21 cellular contexts compared by ENCODE assay signal in genomic region chr16:66381585-66382170, GRCh38. TPM values are rescaled to one million over a fixed set of nuclear protein-coding genes. Genes with fewer than 3 reads are reported as not detected.
DNase-seq lines count a peak whose midpoint lies in the region; ATAC-seq, FAIRE-seq and TF ChIP-seq lines count a peak whose summit lies in the region.
"Had no signal": no experiment of that assay in that cellular context is flagged by ENCODE, and none has a peak within 500 bp of the region (broad histone marks: within the 10 kb centered on the region; RNA-seq: fewer than 3 reads in every experiment).

No MANE protein-coding gene starts in this region.

- BruUV-seq in HCT116 (replicated peaks; lab: Mats Ljungman, UMichigan): no TSS peak
- no TSS peak for BruUV-seq in K562 (replicated peaks; lab: Mats Ljungman, UMichigan)
- no TSS peak for BruUV-seq in Caco-2 (replicated peaks; lab: Mats Ljungman, UMichigan)

- 4% methylated on average over 5 of the region's 5 CpGs for WGBS in K562 (ENCODE audit: insufficient coverage, low coverage, missing lambda C conversion rate)

- TF ChIP-seq RAD21 in HCT116 (IDR thresholded peaks at IDR 0.05; ENCODE audit: low read depth): no peak
- TF ChIP-seq RAD21 in K562 (CRISPR knock-in tag; conservative IDR thresholded peaks at IDR 0.05 in 1 of 2, IDR thresholded peaks at IDR 0.05 in 1 of 2): no peak

- no peak overlapping the region for H3K27ac Mint-ChIP-seq in Caco-2 (ENCODE audit: unreplicated experiment)
- H3K27ac Mint-ChIP-seq: activated CD4-positive, alpha-beta T cell treated with anti-CD3 and anti-CD28 coated beads for 36 hours; activated naive CD4-positive, alpha-beta T cell treated with anti-CD3 and anti-CD28 coated beads for 36 hours; memory B cell; neural progenitor cell had no signal

- no peak for ATAC-seq in HCT116
- no peak for ATAC-seq in K562
- ATAC-seq in gastrocnemius medialis: no peak
- ATAC-seq: activated CD4-positive, alpha-beta T cell treated with anti-CD3 and anti-CD28 coated beads for 36 hours had no signal

- H3K9me1 ChIP-seq in K562 (ENCODE audit: control insufficient read depth, insufficient read depth, low read length) (no peaks in the 10 kb centered on the region), keratinocyte (ENCODE audit: control insufficient read depth, extremely low read depth, insufficient read depth, low read length) (no peaks in the 10 kb centered on the region)

- H3K79me2 ChIP-seq in HCT116 (ENCODE audit: insufficient read depth, low read length) (no peaks in the 10 kb centered on the region), K562 (ENCODE audit: control insufficient read depth, insufficient read depth, low read length) (no peaks in the 10 kb centered on the region), keratinocyte (ENCODE audit: control insufficient read depth, insufficient read depth, low read length) (no peaks in the 10 kb centered on the region)

- H3K4me1 Mint-ChIP-seq in Caco-2 (ENCODE audit: low read depth, unreplicated experiment): peaks cover 16% of the 10 kb centered on the region
- H3K4me1 Mint-ChIP-seq: activated CD4-positive, alpha-beta T cell treated with anti-CD3 and anti-CD28 coated beads for 36 hours; memory B cell had no signal

- TF ChIP-seq POLR2A in HCT116 (IDR thresholded peaks at IDR 0.05; ENCODE audit: borderline replicate concordance, extremely low read depth, insufficient read depth, insufficient read length) (no peak), K562 (conservative IDR thresholded peaks at IDR 0.05) (no peak), gastrocnemius medialis (IDR thresholded peaks at IDR 0.05) (no peak)

- no peaks in the 10 kb centered on the region for H3K27me3 Mint-ChIP-seq in Caco-2 (ENCODE audit: insufficient read depth, unreplicated experiment)

- POLR2A ChIA-PET in HCT116 (lab: Charles Lee) (no interaction called here), K562 (lab: Yijun Ruan, JAX) (no interaction called here), Caco-2 (lab: Charles Lee) (no interaction called here)

- in situ Hi-C loops in K562 (cut with MboI): no loop called here
- in situ Hi-C loops in gastrocnemius medialis (cut with MboI; ENCODE audit: low sequenced_read_pairs in 4 of 4): no loop called here

- no peaks in the 10 kb centered on the region for H3K9me3 ChIP-seq in HCT116 (ENCODE audit: control insufficient read depth in 1 of 2, insufficient read depth in 1 of 2, low read depth in 1 of 2, low read length in 2 of 2)
- H3K9me3 ChIP-seq in K562 (replicated peaks; ENCODE audit: control insufficient read depth, insufficient read depth, low read depth, low read length): no peaks in the 10 kb centered on the region
- no peaks in the 10 kb centered on the region for H3K9me3 ChIP-seq in keratinocyte (ENCODE audit: control insufficient read depth, low read depth, low read length)
- H3K9me3 ChIP-seq in gastrocnemius medialis: no peaks in the 10 kb centered on the region
- H3K9me3 ChIP-seq in Caco-2: no peaks in the 10 kb centered on the region

- H3K4me3 ChIP-seq in HCT116 (replicated peaks in 1 of 2; ENCODE audit: low read depth in 1 of 2, low read length in 2 of 2) (peak overlapping the region in 1 of 2 experiments; percentile 29; a peak in 1 of 4 replicates), K562 (no peak overlapping the region), keratinocyte (ENCODE audit: control insufficient read depth in 2 of 3, extremely low read depth in 1 of 3, insufficient read depth in 2 of 3, low read depth in 1 of 3, low read length in 3 of 3) (no peak overlapping the region), gastrocnemius medialis (no peak overlapping the region), Caco-2 (ENCODE audit: low read depth, low read length) (no peak overlapping the region)
- H3K4me3 ChIP-seq: neural progenitor cell had no signal

- H3K9me2 ChIP-seq in HCT116 (ENCODE audit: insufficient read depth): no peaks in the 10 kb centered on the region

- H3K4me1 ChIP-seq in HCT116 (ENCODE audit: control insufficient read depth in 1 of 2, insufficient read depth in 2 of 2, low read length in 2 of 2) (peaks cover 23 to 25% of the 10 kb centered on the region in 2 experiments), K562 (replicated peaks in 1 of 2; ENCODE audit: control insufficient read depth in 2 of 2, insufficient read depth in 2 of 2, low read length in 2 of 2) (no peaks in the 10 kb centered on the region; a peak in 1 of 5 replicates), keratinocyte (ENCODE audit: control insufficient read depth, extremely low read depth, insufficient read depth, low read length) (peaks cover 28% of the 10 kb centered on the region), gastrocnemius medialis (peaks cover 0 to 10% of the 10 kb centered on the region in 2 donors), Caco-2 (peaks cover 30% of the 10 kb centered on the region)
- H3K4me1 ChIP-seq: neural progenitor cell had no signal

- TF ChIP-seq CTCF in HCT116 (IDR thresholded peaks at IDR 0.05 in 2 of 3, conservative IDR thresholded peaks at IDR 0.05 in 1 of 3; ENCODE audit: borderline replicate concordance in 1 of 3, insufficient read depth in 1 of 3, low read depth in 2 of 3, low read length in 2 of 3): no peak
- peak in 1 of 3 experiments; percentile 6; a peak in 1 of 6 replicates for TF ChIP-seq CTCF in K562 (IDR thresholded peaks at IDR 0.05 in 2 of 3, conservative IDR thresholded peaks at IDR 0.05 in 1 of 3; ENCODE audit: insufficient read depth in 2 of 3, low read depth in 1 of 3, low read length in 3 of 3)
- TF ChIP-seq CTCF in keratinocyte (optimal IDR thresholded peaks at IDR 0.05 in 1 of 3, IDR thresholded peaks at IDR 0.05 in 1 of 3, conservative IDR thresholded peaks at IDR 0.05 in 1 of 3; ENCODE audit: extremely low read depth in 1 of 3, insufficient read depth in 2 of 3, low read length in 3 of 3): peak in 1 of 3 experiments; percentile 25
- no peak for TF ChIP-seq CTCF in gastrocnemius medialis (IDR thresholded peaks at IDR 0.05 in 4 of 5, conservative IDR thresholded peaks at IDR 0.05 in 1 of 5)
- no peak for TF ChIP-seq CTCF in Caco-2 (IDR thresholded peaks at IDR 0.05; ENCODE audit: insufficient read depth in 1 of 2, low read depth in 1 of 2, low read length in 1 of 2, severe bottlenecking in 1 of 2, unreplicated experiment in 1 of 2)

- peaks cover 22% of the 10 kb centered on the region for H3K9me3 Mint-ChIP-seq in Caco-2 (ENCODE audit: unreplicated experiment)
- H3K9me3 Mint-ChIP-seq: activated naive CD4-positive, alpha-beta T cell treated with anti-CD3 and anti-CD28 coated beads for 36 hours had no signal

- H2AFZ ChIP-seq in HCT116 (ENCODE audit: low read depth, low read length, poor library complexity, severe bottlenecking): no peak overlapping the region
- H2AFZ ChIP-seq in K562 (ENCODE audit: low read depth, low read length): no peak overlapping the region
- no peak overlapping the region for H2AFZ ChIP-seq in keratinocyte (ENCODE audit: control insufficient read depth, low read length)
- H2AFZ ChIP-seq: neural progenitor cell had no signal

- DNase-seq in HCT116 (ENCODE audit: low read depth, low spot score) (no peak), K562 (ENCODE audit: extremely low read depth in 1 of 4, low spot score in 3 of 4) (no peak), keratinocyte (ENCODE audit: low read depth, low spot score) (no peak), gastrocnemius medialis (no peak), cerebellar cortex (ENCODE audit: low spot score) (no peak), SW 1271 (lab: John Stamatoyannopoulos, UW) (no peak), Caco-2 (no peak), EL (no peak)
- DNase-seq: activated CD4-positive, alpha-beta T cell treated with anti-CD3 and anti-CD28 coated beads for 36 hours; activated CD8-positive, alpha-beta memory T cell treated with anti-CD3 and anti-CD28 coated beads, Interleukin-2, amount 50 U/mL, for 4 hours; activated naive CD4-positive, alpha-beta T cell treated with anti-CD3 and anti-CD28 coated beads for 36 hours; COR-L47; effector CD8-positive, alpha-beta T cell; GF-D8; KBM-7; NCI-H1092; NCI-H748 treated with DMSO at 0.1 percent for 48 hours; stimulated activated CD4-positive, alpha-beta T cell treated with anti-CD3 and anti-CD28 coated beads, Interleukin-4, amount 100 ng/mL, for 4 hours; T-helper 9 cell had no signal

- H3K36me3 ChIP-seq in HCT116 (ENCODE audit: control insufficient read depth in 1 of 2, insufficient read depth in 2 of 2, low read length in 2 of 2): no peaks in the 10 kb centered on the region
- no peaks in the 10 kb centered on the region for H3K36me3 ChIP-seq in K562 (ENCODE audit: control insufficient read depth, insufficient read depth, low read length)
- no peaks in the 10 kb centered on the region for H3K36me3 ChIP-seq in keratinocyte (ENCODE audit: control insufficient read depth in 2 of 2, extremely low read depth in 1 of 2, insufficient read depth in 2 of 2, low read length in 2 of 2)
- H3K36me3 ChIP-seq in gastrocnemius medialis: no peaks in the 10 kb centered on the region
- H3K36me3 ChIP-seq in Caco-2 (ENCODE audit: control insufficient read depth, insufficient read depth, low read length): no peaks in the 10 kb centered on the region
- H3K36me3 ChIP-seq: neural progenitor cell had no signal

- FAIRE-seq in K562 (lab: Jason Lieb, UNC) (no peak), keratinocyte (lab: Jason Lieb, UNC) (no peak)

- intact Hi-C loops in HCT116 (cut with micrococcal nuclease) (no loop called here), K562 (cut with micrococcal nuclease) (no loop called here), gastrocnemius medialis (cut with DNase I; ENCODE audit: low total_unique reads) (no loop called here), Caco-2 (cut with micrococcal nuclease; ENCODE audit: unreplicated experiment) (no loop called here)

- no peaks in the 10 kb centered on the region for H3K27me3 ChIP-seq in HCT116 (ENCODE audit: insufficient read depth, low read length)
- peaks cover 0 to 2% of the 10 kb centered on the region in 2 experiments; a peak in 2 of 5 replicates for H3K27me3 ChIP-seq in K562 (ENCODE audit: control insufficient read depth in 2 of 2, insufficient read depth in 2 of 2, low read length in 2 of 2)
- no peaks in the 10 kb centered on the region for H3K27me3 ChIP-seq in keratinocyte (ENCODE audit: control insufficient read depth, extremely low read depth, insufficient read depth, low read length)
- no peaks in the 10 kb centered on the region for H3K27me3 ChIP-seq in gastrocnemius medialis
- H3K27me3 ChIP-seq in Caco-2 (replicated peaks; ENCODE audit: control insufficient read depth, insufficient read depth, low read length): no peaks in the 10 kb centered on the region
- H3K27me3 ChIP-seq: neural progenitor cell had no signal

- RAD21 ChIA-PET in HCT116 (lab: Charles Lee; ENCODE audit: low non-redundant PET in 1 of 2, low total read pairs in 2 of 2, uncharacterized antibody in 2 of 2, unreplicated experiment in 2 of 2): no interaction called here

- H3K4me3 Mint-ChIP-seq in Caco-2 (ENCODE audit: unreplicated experiment): no peak overlapping the region
- H3K4me3 Mint-ChIP-seq: activated CD4-positive, alpha-beta T cell treated with anti-CD3 and anti-CD28 coated beads for 36 hours; activated naive CD4-positive, alpha-beta T cell treated with anti-CD3 and anti-CD28 coated beads for 36 hours; memory B cell; neural progenitor cell had no signal

- no peak for TF ChIP-seq EP300 in K562 (IDR thresholded peaks at IDR 0.05; ENCODE audit: low read length)

- CTCF ChIA-PET in HCT116 (lab: Charles Lee): no interaction called here
- CTCF ChIA-PET in K562 (lab: Yijun Ruan, JAX; ENCODE audit: low intra/inter-chr PET ratio): no interaction called here
- CTCF ChIA-PET in Caco-2 (lab: Charles Lee): interaction anchor here (0.6 kb wide), 1 partner anchor 637 kb away, joined by 6 read pairs; no protein-coding TSS in a partner anchor

- H3K9ac ChIP-seq in HCT116 (ENCODE audit: low read length) (no peak overlapping the region), K562 (ENCODE audit: insufficient read depth in 1 of 2, low read depth in 2 of 2, low read length in 2 of 2) (no peak overlapping the region), keratinocyte (ENCODE audit: control insufficient read depth, extremely low read depth, insufficient read depth, low read length) (peak overlapping the region; percentile 82)
- H3K9ac ChIP-seq: neural progenitor cell had no signal

- no peaks in the 10 kb centered on the region for H4K20me1 ChIP-seq in HCT116 (ENCODE audit: insufficient read depth)
- peaks cover 4% of the 10 kb centered on the region; the same call in 1 of the 2 replicates for H4K20me1 ChIP-seq in K562 (replicated peaks; ENCODE audit: control insufficient read depth, insufficient read depth, low read length)
- H4K20me1 ChIP-seq in keratinocyte (ENCODE audit: control insufficient read depth, extremely low read depth, insufficient read depth, low read length): no peaks in the 10 kb centered on the region

- dilution Hi-C loops in keratinocyte (cut with MboI; ENCODE audit: extremely low pct_ligation_motif_present, low sequenced_read_pairs): no loop called here

- H3K4me2 ChIP-seq in HCT116 (ENCODE audit: low read length) (peak overlapping the region; percentile 63), K562 (ENCODE audit: insufficient read depth, low read length) (no peak overlapping the region), keratinocyte (ENCODE audit: control insufficient read depth, extremely low read depth, insufficient read depth, low read depth, low read length) (peak overlapping the region; percentile 83)
- H3K4me2 ChIP-seq: neural progenitor cell had no signal

- no peaks in the 10 kb centered on the region for H3K36me3 Mint-ChIP-seq in Caco-2 (ENCODE audit: insufficient read depth, unreplicated experiment)
- H3K36me3 Mint-ChIP-seq: memory B cell had no signal

- H3K27ac ChIP-seq in HCT116 (ENCODE audit: low read depth, low read length) (peak overlapping the region; percentile 69), K562 (ENCODE audit: extremely low read depth, low read depth, low read length) (no peak overlapping the region), keratinocyte (ENCODE audit: control insufficient read depth, insufficient read depth, low read length) (peak overlapping the region; percentile 95), gastrocnemius medialis (peak overlapping the region; percentile 55 to 81 (median 78))
- H3K27ac ChIP-seq: neural progenitor cell had no signal

RNA-seq across cellular contexts. Expression of gene CDH5, which starts 15.2 kb away (rescaled TPM):
- total RNA-seq in HCT116 (2021; ENCODE audit: unreplicated experiment): 0.15 TPM
- not detected in 2 replicates for polyA plus RNA-seq in HCT116 (2012)
- not detected in 2 replicates for total RNA-seq in K562 (2011; cell fraction: chromatin; rRNA removed; ENCODE audit: low replicate concordance)
- total RNA-seq in K562 (2011; cell fraction: nucleolus; rRNA removed): not detected in 2 replicates
- not detected in 2 replicates for total RNA-seq in K562 (2011; cell fraction: nucleoplasm; rRNA removed)
- total RNA-seq in K562 (2014; rRNA removed): not detected in 2 replicates
- not detected in 2 replicates for total RNA-seq in K562 (2014; rRNA removed; fragmentation: Illumina TruSeq; extraction: Trizol)
- not detected in 2 replicates for total RNA-seq in K562 (2015; rRNA removed; fragmentation: Illumina TruSeq; extraction: Trizol)
- total RNA-seq in K562 (2021): 0.04 TPM in 1 of 2 replicates, not detected in the other
- not detected in 2 replicates for polyA plus RNA-seq in K562 (2011; rRNA removed)
- polyA plus RNA-seq in K562 (2011; cell fraction: cytosol; rRNA removed): 0.04 and 0.06 TPM in 2 replicates
- polyA plus RNA-seq in K562 (2011; cell fraction: nucleus; rRNA removed): not detected in 2 replicates
- not detected in 2 replicates for polyA plus RNA-seq in K562 (2012)
- not detected in 2 replicates for polyA plus RNA-seq in K562 (2014; fragmentation: Illumina TruSeq; extraction: Trizol)
- not detected for polyA plus RNA-seq in K562 (2014; fragmentation: Nextera tagmentation; extraction: Ambion mirVana)
- polyA plus RNA-seq in K562 (2014; rRNA removed): not detected in 2 replicates
- polyA minus RNA-seq in K562 (2011; rRNA and poly(A)+ RNA removed): not detected in 2 replicates
- not detected in 2 replicates for polyA minus RNA-seq in K562 (2011; cell fraction: cytosol; rRNA and poly(A)+ RNA removed)
- polyA minus RNA-seq in K562 (2011; cell fraction: nucleus; rRNA and poly(A)+ RNA removed): not detected in 2 replicates
- 0.02 to 0.05 TPM in 2 of 3 replicates, not detected in the other for polyA plus RNA-seq in keratinocyte
- 0.85 TPM for polyA plus RNA-seq in keratinocyte (2011; ENCODE audit: low read depth)
- polyA plus RNA-seq in keratinocyte (2011; cell fraction: cytosol; rRNA removed): 0.01 TPM in 1 of 2 replicates, not detected in the other
- 0.06 and 0.12 TPM in 2 replicates for polyA plus RNA-seq in keratinocyte (2011; cell fraction: nucleus; rRNA removed)
- 0.06 TPM in 1 of 2 replicates, not detected in the other for polyA plus RNA-seq in keratinocyte (2012; ENCODE audit: low replicate concordance)
- polyA minus RNA-seq in keratinocyte: not detected in 3 replicates
- polyA minus RNA-seq in keratinocyte (2011; cell fraction: cytosol; rRNA and poly(A)+ RNA removed): not detected
- not detected in 2 replicates for polyA minus RNA-seq in keratinocyte (2011; cell fraction: nucleus; rRNA and poly(A)+ RNA removed)
- total RNA-seq in gastrocnemius medialis: 10 to 100 TPM; 24.3 to 37.4 (median 31.7) TPM
- 0.25 and 0.26 TPM in 2 replicates for total RNA-seq in Caco-2 (2022)
- total RNA-seq: activated CD4-positive, alpha-beta T cell treated with anti-CD3 and anti-CD28 coated beads for 36 hours; activated naive CD4-positive, alpha-beta T cell treated with anti-CD3 and anti-CD28 coated beads for 36 hours had no signal

RNA-seq across cellular contexts. Expression of gene BEAN1, which starts 45.4 kb away (rescaled TPM):
- total RNA-seq in HCT116 (2021; ENCODE audit: unreplicated experiment): 0.61 TPM
- 1.2 and 1.8 TPM in 2 replicates for polyA plus RNA-seq in HCT116 (2012)
- not detected in 2 replicates for total RNA-seq in K562 (2011; cell fraction: chromatin; rRNA removed; ENCODE audit: low replicate concordance)
- not detected in 2 replicates for total RNA-seq in K562 (2011; cell fraction: nucleolus; rRNA removed)
- total RNA-seq in K562 (2011; cell fraction: nucleoplasm; rRNA removed): not detected in 2 replicates
- not detected in 2 replicates for total RNA-seq in K562 (2014; rRNA removed)
- not detected in 2 replicates for total RNA-seq in K562 (2014; rRNA removed; fragmentation: Illumina TruSeq; extraction: Trizol)
- total RNA-seq in K562 (2015; rRNA removed; fragmentation: Illumina TruSeq; extraction: Trizol): not detected in 2 replicates
- total RNA-seq in K562 (2021): not detected in 2 replicates
- polyA plus RNA-seq in K562 (2011; rRNA removed): not detected in 2 replicates
- not detected in 2 replicates for polyA plus RNA-seq in K562 (2011; cell fraction: cytosol; rRNA removed)
- not detected in 2 replicates for polyA plus RNA-seq in K562 (2011; cell fraction: nucleus; rRNA removed)
- polyA plus RNA-seq in K562 (2012): 0.11 TPM in 1 of 2 replicates, not detected in the other
- not detected in 2 replicates for polyA plus RNA-seq in K562 (2014; fragmentation: Illumina TruSeq; extraction: Trizol)
- not detected for polyA plus RNA-seq in K562 (2014; fragmentation: Nextera tagmentation; extraction: Ambion mirVana)
- not detected in 2 replicates for polyA plus RNA-seq in K562 (2014; rRNA removed)
- polyA minus RNA-seq in K562 (2011; rRNA and poly(A)+ RNA removed): not detected in 2 replicates
- not detected in 2 replicates for polyA minus RNA-seq in K562 (2011; cell fraction: cytosol; rRNA and poly(A)+ RNA removed)
- not detected in 2 replicates for polyA minus RNA-seq in K562 (2011; cell fraction: nucleus; rRNA and poly(A)+ RNA removed)
- polyA plus RNA-seq in keratinocyte: 0.07 to 0.82 TPM (median 0.24 TPM) in 3 replicates
- polyA plus RNA-seq in keratinocyte (2011; ENCODE audit: low read depth): 0.27 TPM
- polyA plus RNA-seq in keratinocyte (2011; cell fraction: cytosol; rRNA removed): 0.13 and 0.51 TPM in 2 replicates
- 0.75 and 1.0 TPM in 2 replicates for polyA plus RNA-seq in keratinocyte (2011; cell fraction: nucleus; rRNA removed)
- 0.15 and 1.7 TPM in 2 replicates for polyA plus RNA-seq in keratinocyte (2012; ENCODE audit: low replicate concordance)
- 0.13 to 0.29 TPM (median 0.26 TPM) in 3 replicates for polyA minus RNA-seq in keratinocyte
- polyA minus RNA-seq in keratinocyte (2011; cell fraction: cytosol; rRNA and poly(A)+ RNA removed): not detected
- 0.32 TPM in 1 of 2 replicates, not detected in the other for polyA minus RNA-seq in keratinocyte (2011; cell fraction: nucleus; rRNA and poly(A)+ RNA removed)
- not detected for total RNA-seq in gastrocnemius medialis
- total RNA-seq in Caco-2 (2022): not detected in 2 replicates
- total RNA-seq: activated CD4-positive, alpha-beta T cell treated with anti-CD3 and anti-CD28 coated beads for 36 hours; activated naive CD4-positive, alpha-beta T cell treated with anti-CD3 and anti-CD28 coated beads for 36 hours had no signal

Comparison
In these comparisons a context has a peak if more than half of its experiments do, and no peak if none do; other contexts are left out.
1. RNA of gene CDH5, which starts 15.2 kb away (total RNA-seq): 24.3 to 37.4 TPM in gastrocnemius medialis; 0.25 to 0.26 TPM in Caco-2, 0.15 TPM in HCT116 (single experiment) and 0.04 TPM in K562; every median in the first group is over 10 times any median in the second.